ENCODE assay signal across 12 cellular contexts in genomic region chr18:58303363-58303762, GRCh38.
DNase-seq lines count a peak whose midpoint lies in the region; ATAC-seq lines count a peak whose summit lies in the region.
"Had no signal": no experiment of that assay in that cellular context is flagged by ENCODE, and none has a peak within 500 bp of the region (broad histone marks: within the 10 kb centered on the region; RNA-seq: fewer than 3 reads in every experiment).

No MANE protein-coding gene starts in this region.

- peak overlapping the region; percentile 19 for H3K4me3 Mint-ChIP-seq in T-helper 2 cell treated with Interferon-gamma antibody and Interleukin-4, amounts not matched to agents 5 μg/mL and 100 μg/mL, for 36 hours

- peaks cover 22% of the 10 kb centered on the region for H3K27me3 Mint-ChIP-seq in T-helper 2 cell treated with Interferon-gamma antibody and Interleukin-4, amounts not matched to agents 5 μg/mL and 100 μg/mL, for 36 hours (ENCODE audit: low read depth)

- H3K27ac Mint-ChIP-seq in T-helper 2 cell treated with Interferon-gamma antibody and Interleukin-4, amounts not matched to agents 5 μg/mL and 100 μg/mL, for 36 hours, result peak overlapping the region; percentile 1

- ATAC-seq in GM19023 (IDR thresholded peaks at IDR 0.05; ENCODE audit: unreplicated experiment) (peak; percentile 93), HG02571 (IDR thresholded peaks at IDR 0.05; ENCODE audit: unreplicated experiment) (peak; percentile 85)
- ATAC-seq: right cardiac atrium had no signal

- peaks cover 3% of the 10 kb centered on the region for H3K36me3 Mint-ChIP-seq in T-helper 2 cell treated with Interferon-gamma antibody and Interleukin-4, amounts not matched to agents 5 μg/mL and 100 μg/mL, for 36 hours (ENCODE audit: low read depth)

- peaks cover 12% of the 10 kb centered on the region for H3K4me1 Mint-ChIP-seq in T-helper 2 cell treated with Interferon-gamma antibody and Interleukin-4, amounts not matched to agents 5 μg/mL and 100 μg/mL, for 36 hours (ENCODE audit: low read depth)

- DNase-seq in T-helper 2 cell treated with Interferon-gamma antibody and Interleukin-4, amounts not matched to agents 5 μg/mL and 100 μg/mL, for 36 hours (ENCODE audit: low spot score), result peak; percentile 18
- DNase-seq in stimulated activated CD8-positive, alpha-beta memory T cell treated with anti-CD3 and anti-CD28 coated beads, Interleukin-4, amount 100 ng/mL, for 48 hours, result peak; percentile 35
- DNase-seq in T1000 (lab: John Stamatoyannopoulos, UW) (no peak), iPS-NIHi11 (ENCODE audit: low spot score) (no peak), NCI-H2171 treated with DMSO at 0.1 percent for 48 hours (lab: John Stamatoyannopoulos, UW) (no peak)
- DNase-seq: IMR-90, kidney glomerular epithelial cell, OCI-M1, right cardiac atrium, testis had no signal

- H3K9me3 Mint-ChIP-seq in T-helper 2 cell treated with Interferon-gamma antibody and Interleukin-4, amounts not matched to agents 5 μg/mL and 100 μg/mL, for 36 hours, result no peaks in the 10 kb centered on the region

Comparison
In these comparisons a context has a peak if more than half of its experiments do, and no peak if none do; other contexts are left out.
1. DNase-seq: peak in T-helper 2 cell treated with Interferon-gamma antibody and Interleukin-4, amounts not matched to agents 5 μg/mL and 100 μg/mL, for 36 hours (single experiment) and stimulated activated CD8-positive, alpha-beta memory T cell treated with anti-CD3 and anti-CD28 coated beads, Interleukin-4, amount 100 ng/mL, for 48 hours (single experiment); none in T1000 (single experiment), iPS-NIHi11 (single experiment) and NCI-H2171 treated with DMSO at 0.1 percent for 48 hours (single experiment).